Comparison of ENCODE assay signal across 30 cellular contexts in the genomic region with DNA sequence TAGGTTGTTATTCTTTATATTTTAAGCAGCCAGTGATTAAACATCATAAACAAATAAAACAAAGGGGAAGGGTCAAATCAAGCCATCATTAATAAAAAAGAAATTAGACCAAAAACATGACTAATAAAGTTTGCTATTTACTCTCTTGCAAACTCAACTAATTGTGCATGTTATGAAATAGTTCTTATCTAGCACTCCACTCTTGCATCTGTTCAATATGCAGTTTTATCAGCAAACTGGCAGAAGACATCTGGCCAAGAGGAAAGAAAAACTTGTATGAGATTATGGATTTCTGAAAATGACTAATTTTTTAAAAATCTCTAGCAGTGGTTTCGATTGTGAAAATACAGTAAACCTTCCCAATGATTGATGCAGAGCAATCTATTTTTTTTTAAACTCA.
"Had no signal": no experiment of that assay in that cellular context is flagged by ENCODE, and none has a peak within 500 bp of the region (broad histone marks: within the 10 kb centered on the region; RNA-seq: fewer than 3 reads in every experiment).

No MANE protein-coding gene starts in this region.

- H3K36me3 ChIP-seq: heart left ventricle, neutrophil, vagina had no signal

- H3K27me3 Mint-ChIP-seq: activated CD4-positive, alpha-beta T cell treated with anti-CD3 and anti-CD28 coated beads, Interleukin-2, amount 10 ng/mL, durations not matched to agents 24 days and 14 days; activated CD8-positive, alpha-beta T cell treated with anti-CD3 and anti-CD28 coated beads for 36 hours; activated naive CD4-positive, alpha-beta T cell treated with anti-CD3 and anti-CD28 coated beads, Interleukin-2, amount 50 U/mL, for 24 hours; activated T-helper 17 cell treated with anti-CD3 and anti-CD28 coated beads, Interleukin-2, amount 50 U/mL, for 72 hours; naive B cell; stimulated activated naive CD8-positive, alpha-beta T cell treated with anti-CD3 and anti-CD28 coated beads, Interleukin-15, amount 100 ng/mL, for 72 hours; type B pancreatic cell had no signal

- FAIRE-seq: colon, endometrium had no signal

- H3K4me3 Mint-ChIP-seq: activated CD4-positive, alpha-beta T cell treated with anti-CD3 and anti-CD28 coated beads, Interleukin-2, amount 10 ng/mL, durations not matched to agents 24 days and 14 days; activated CD8-positive, alpha-beta T cell treated with anti-CD3 and anti-CD28 coated beads for 36 hours; activated naive CD4-positive, alpha-beta T cell treated with anti-CD3 and anti-CD28 coated beads, Interleukin-2, amount 50 U/mL, for 24 hours; activated T-cell treated with anti-CD3 and anti-CD28 coated beads, Interleukin-2, amount 50 U/mL, for 4 hours; activated T-helper 17 cell treated with anti-CD3 and anti-CD28 coated beads, Interleukin-2, amount 50 U/mL, for 72 hours; naive B cell; nephron progenitor cell; stimulated activated effector memory CD8-positive, alpha-beta T cell treated with anti-CD3 and anti-CD28 coated beads, Interleukin-12 subunit alpha, Interleukin-12 subunit beta, amount 100 ng/mL, for 72 hours; stimulated activated naive CD8-positive, alpha-beta T cell treated with anti-CD3 and anti-CD28 coated beads, Interleukin-15, amount 100 ng/mL, for 72 hours; T-helper 2 cell treated with Interferon-gamma antibody and Interleukin-4, amounts not matched to agents 5 μg/mL and 100 μg/mL, for 36 hours; type B pancreatic cell had no signal

- ATAC-seq: activated CD8-positive, alpha-beta T cell treated with anti-CD3 and anti-CD28 coated beads for 36 hours; activated T-cell treated with anti-CD3 and anti-CD28 coated beads, Interleukin-2, amount 50 U/mL, for 4 hours; activated T-helper 17 cell treated with anti-CD3 and anti-CD28 coated beads, Interleukin-2, amount 50 U/mL, for 72 hours; body of pancreas; heart left ventricle; left ventricle myocardium superior; sciatic nerve; stimulated activated effector memory CD8-positive, alpha-beta T cell treated with anti-CD3 and anti-CD28 coated beads, Interleukin-12 subunit alpha, Interleukin-12 subunit beta, amount 100 ng/mL, for 72 hours; stimulated activated naive CD8-positive, alpha-beta T cell treated with anti-CD3 and anti-CD28 coated beads, Interleukin-15, amount 100 ng/mL, for 72 hours had no signal

- H3K27ac ChIP-seq: body of pancreas, heart left ventricle, neutrophil, skin epidermis, vagina had no signal

- H3K4me3 ChIP-seq: body of pancreas, heart left ventricle, skin epidermis, vagina had no signal

- H3K27ac Mint-ChIP-seq: activated CD4-positive, alpha-beta T cell treated with anti-CD3 and anti-CD28 coated beads, Interleukin-2, amount 10 ng/mL, durations not matched to agents 24 days and 14 days; activated CD8-positive, alpha-beta T cell treated with anti-CD3 and anti-CD28 coated beads for 36 hours; activated naive CD4-positive, alpha-beta T cell treated with anti-CD3 and anti-CD28 coated beads, Interleukin-2, amount 50 U/mL, for 24 hours; activated T-helper 17 cell treated with anti-CD3 and anti-CD28 coated beads, Interleukin-2, amount 50 U/mL, for 72 hours; naive B cell; nephron progenitor cell; stimulated activated effector memory CD8-positive, alpha-beta T cell treated with anti-CD3 and anti-CD28 coated beads, Interleukin-12 subunit alpha, Interleukin-12 subunit beta, amount 100 ng/mL, for 72 hours; stimulated activated naive CD8-positive, alpha-beta T cell treated with anti-CD3 and anti-CD28 coated beads, Interleukin-15, amount 100 ng/mL, for 72 hours; T-helper 2 cell treated with Interferon-gamma antibody and Interleukin-4, amounts not matched to agents 5 μg/mL and 100 μg/mL, for 36 hours; type B pancreatic cell had no signal

- H3K9me3 ChIP-seq: body of pancreas, heart left ventricle, neutrophil, vagina had no signal

- DNase-seq: activated CD4-positive, alpha-beta T cell treated with anti-CD3 and anti-CD28 coated beads, Interleukin-2, amount 10 ng/mL, durations not matched to agents 24 days and 14 days; activated CD4-positive, CD25-positive, alpha-beta regulatory T cell treated with anti-CD3 and anti-CD28 coated beads, Interleukin-2, amount 50 U/mL, for 72 hours; activated CD8-positive, alpha-beta T cell treated with anti-CD3 and anti-CD28 coated beads for 36 hours; activated T-cell treated with anti-CD3 and anti-CD28 coated beads, Interleukin-2, amount 50 U/mL, for 4 hours; aorta; body of pancreas; dermis blood vessel endothelial cell; effector CD8-positive, alpha-beta T cell; foreskin fibroblast; heart left ventricle; islet precursor cell; left ventricle myocardium superior; naive B cell; nephron progenitor cell; stimulated activated CD4-positive, alpha-beta T cell treated with anti-CD3 and anti-CD28 coated beads, Interleukin-12 subunit alpha, Interleukin-12 subunit beta, amount 100 ng/mL, for 4 hours; stimulated activated CD4-positive, alpha-beta T cell treated with anti-CD3 and anti-CD28 coated beads, Interleukin-4, amount 100 ng/mL, for 24 hours; stimulated activated naive CD8-positive, alpha-beta T cell treated with anti-CD3 and anti-CD28 coated beads, Interleukin-15, amount 100 ng/mL, for 72 hours; substantia nigra; T-helper 1 cell had no signal

- H3K4me1 Mint-ChIP-seq: activated CD4-positive, alpha-beta T cell treated with anti-CD3 and anti-CD28 coated beads, Interleukin-2, amount 10 ng/mL, durations not matched to agents 24 days and 14 days; activated naive CD4-positive, alpha-beta T cell treated with anti-CD3 and anti-CD28 coated beads, Interleukin-2, amount 50 U/mL, for 24 hours; activated T-helper 17 cell treated with anti-CD3 and anti-CD28 coated beads, Interleukin-2, amount 50 U/mL, for 72 hours; nephron progenitor cell; stimulated activated effector memory CD8-positive, alpha-beta T cell treated with anti-CD3 and anti-CD28 coated beads, Interleukin-12 subunit alpha, Interleukin-12 subunit beta, amount 100 ng/mL, for 72 hours; stimulated activated naive CD8-positive, alpha-beta T cell treated with anti-CD3 and anti-CD28 coated beads, Interleukin-15, amount 100 ng/mL, for 72 hours had no signal

- H3K4me1 ChIP-seq: body of pancreas, heart left ventricle, vagina had no signal

- H3K9me3 Mint-ChIP-seq: activated CD4-positive, alpha-beta T cell treated with anti-CD3 and anti-CD28 coated beads, Interleukin-2, amount 10 ng/mL, durations not matched to agents 24 days and 14 days; activated CD8-positive, alpha-beta T cell treated with anti-CD3 and anti-CD28 coated beads for 36 hours; activated naive CD4-positive, alpha-beta T cell treated with anti-CD3 and anti-CD28 coated beads, Interleukin-2, amount 50 U/mL, for 24 hours; activated T-cell treated with anti-CD3 and anti-CD28 coated beads, Interleukin-2, amount 50 U/mL, for 4 hours; activated T-helper 17 cell treated with anti-CD3 and anti-CD28 coated beads, Interleukin-2, amount 50 U/mL, for 72 hours; nephron progenitor cell; stimulated activated effector memory CD8-positive, alpha-beta T cell treated with anti-CD3 and anti-CD28 coated beads, Interleukin-12 subunit alpha, Interleukin-12 subunit beta, amount 100 ng/mL, for 72 hours; stimulated activated naive CD8-positive, alpha-beta T cell treated with anti-CD3 and anti-CD28 coated beads, Interleukin-15, amount 100 ng/mL, for 72 hours; T-helper 2 cell treated with Interferon-gamma antibody and Interleukin-4, amounts not matched to agents 5 μg/mL and 100 μg/mL, for 36 hours; type B pancreatic cell had no signal

- H3K36me3 Mint-ChIP-seq: activated naive CD4-positive, alpha-beta T cell treated with anti-CD3 and anti-CD28 coated beads, Interleukin-2, amount 50 U/mL, for 24 hours; naive B cell; stimulated activated effector memory CD8-positive, alpha-beta T cell treated with anti-CD3 and anti-CD28 coated beads, Interleukin-12 subunit alpha, Interleukin-12 subunit beta, amount 100 ng/mL, for 72 hours; type B pancreatic cell had no signal

- H3K27me3 ChIP-seq: body of pancreas, heart left ventricle, neutrophil, vagina had no signal
